Comparison of ENCODE assay signal across 1 cellular context in the genomic region with DNA sequence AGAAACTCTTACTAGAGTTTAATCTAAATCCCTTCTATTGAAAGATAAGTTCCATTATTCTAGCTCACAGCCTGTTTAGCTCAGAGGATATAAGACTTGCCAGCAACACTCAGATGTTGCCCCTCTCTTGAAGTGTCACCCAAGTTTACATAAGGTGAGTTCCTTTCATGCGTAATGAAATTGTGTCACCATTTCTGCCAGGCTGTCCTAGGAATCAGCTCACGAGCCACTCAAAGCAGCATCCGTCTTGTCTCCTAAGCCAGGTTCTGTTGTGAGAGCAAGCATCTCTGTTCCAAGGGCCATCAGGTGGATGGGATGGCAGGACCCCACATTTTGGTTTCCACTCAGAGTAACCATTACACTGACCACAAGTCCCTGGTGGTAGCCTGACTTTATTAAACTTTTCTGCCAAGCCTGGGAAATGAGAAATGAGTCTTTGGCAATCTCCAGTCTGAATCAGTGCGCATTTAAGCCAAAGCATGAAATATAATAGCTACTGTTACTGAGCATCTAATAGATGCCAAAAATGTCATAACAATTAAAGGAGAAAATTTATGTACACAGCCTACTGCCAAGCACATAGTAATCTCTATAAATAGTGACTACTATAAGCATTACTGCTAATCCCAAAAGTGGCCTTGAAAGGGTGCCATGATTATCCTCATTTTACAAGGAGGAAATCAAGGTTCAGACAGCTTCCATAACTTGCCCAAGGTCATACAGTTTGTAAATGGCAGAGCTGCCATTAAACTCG.
TF ChIP-seq lines count a peak whose summit lies in the region.

No MANE protein-coding gene starts in this region.

TF ChIP-seq in H1, 55 proteins besides CTCF, POLR2A, EP300 and RAD21 (continued from another document):
- TF ChIP-seq CHD7 (IDR thresholded peaks at IDR 0.05; ENCODE audit: insufficient replicate concordance, low read length) = no peak
- no peak for TF ChIP-seq TEAD4 (IDR thresholded peaks at IDR 0.05; ENCODE audit: low read depth, low read length)
- no peak for TF ChIP-seq SUZ12 (IDR thresholded peaks at IDR 0.05; ENCODE audit: low read length)
- TF ChIP-seq RXRA (IDR thresholded peaks at IDR 0.05; ENCODE audit: insufficient read depth, low read depth, low read length) = no peak
- no peak for TF ChIP-seq SIN3A (conservative IDR thresholded peaks at IDR 0.05 in 1 of 2, IDR thresholded peaks at IDR 0.05 in 1 of 2; ENCODE audit: low read depth in 1 of 2, low read length in 2 of 2)
- no peak for TF ChIP-seq JUN (IDR thresholded peaks at IDR 0.05; ENCODE audit: low read depth, low read length)
- no peak for TF ChIP-seq HDAC6 (IDR thresholded peaks at IDR 0.05; ENCODE audit: low read depth, low read length)
- no peak for TF ChIP-seq CTBP2 (IDR thresholded peaks at IDR 0.05; ENCODE audit: borderline replicate concordance, insufficient read depth, insufficient read length, low read length)
- TF ChIP-seq RFX5 (IDR thresholded peaks at IDR 0.05; ENCODE audit: borderline replicate concordance, low read depth, low read length) = no peak
- TF ChIP-seq SRF (IDR thresholded peaks at IDR 0.05; ENCODE audit: low read depth, low read length) = no peak
- no peak for TF ChIP-seq HDAC2 (IDR thresholded peaks at IDR 0.05; ENCODE audit: borderline replicate concordance in 1 of 2, low read depth in 2 of 2, low read length in 2 of 2)
TF ChIP-seq in H1: peak in this region for 0.
